In the genomic region with DNA sequence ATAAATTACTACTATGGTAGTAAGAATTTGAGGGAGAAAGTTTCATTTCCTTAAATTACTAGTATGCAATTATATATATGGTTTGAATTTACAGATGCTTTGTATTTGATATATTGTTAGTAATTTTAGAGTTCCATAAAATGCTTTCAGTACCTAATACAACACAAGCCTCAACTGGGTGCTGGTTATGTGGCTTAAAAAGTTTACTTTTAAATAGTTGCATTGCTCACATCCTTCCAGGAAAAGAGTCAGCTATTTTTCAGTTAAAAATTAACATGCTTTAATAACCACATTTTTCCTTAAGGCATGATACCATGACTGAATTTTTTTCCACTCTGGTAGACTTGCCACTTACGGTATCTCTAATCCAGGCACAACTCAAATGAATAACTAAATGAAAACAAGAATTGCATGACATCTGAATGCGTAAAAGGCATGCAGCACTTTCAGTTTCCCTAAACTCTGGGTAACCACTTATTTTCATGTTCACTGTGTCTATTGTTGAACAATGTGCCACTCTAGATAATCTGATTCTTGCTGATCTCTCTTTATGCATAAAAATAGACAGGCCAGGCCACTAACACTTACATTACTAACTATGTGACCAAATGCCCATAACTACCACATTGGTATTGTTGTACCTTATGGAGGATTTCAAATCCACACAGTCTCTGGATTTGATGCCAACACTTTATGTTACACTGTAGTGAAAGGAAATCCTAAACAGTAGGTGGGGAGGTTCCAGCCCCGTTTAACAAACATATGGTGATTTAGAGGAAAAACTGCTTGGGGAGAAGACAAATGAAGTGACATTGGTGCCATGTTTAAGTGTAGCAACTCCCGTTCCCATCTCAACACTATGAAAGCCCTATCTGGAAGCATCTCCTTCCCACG, we compare ENCODE assay signal across 8 cellular contexts. TPM values are rescaled to one million over a fixed set of nuclear protein-coding genes. Genes with fewer than 3 reads are reported as not detected.
DNase-seq lines count a peak whose midpoint lies in the region; ATAC-seq and TF ChIP-seq lines count a peak whose summit lies in the region.

No MANE protein-coding gene starts in this region.

- 33 to 50% methylated on average over 5 of the region's 5 CpGs for WGBS in upper lobe of left lung, 2 donors

- H3K4me3 ChIP-seq in upper lobe of left lung: no peak overlapping the region

- TF ChIP-seq POLR2A in upper lobe of left lung (IDR thresholded peaks at IDR 0.05): no peak

- H3K4me1 Mint-ChIP-seq in activated naive CD4-positive, alpha-beta T cell treated with anti-CD3 and anti-CD28 coated beads, Interleukin-2, amount 10 ng/mL, durations not matched to agents 7 days and 5 days: peaks cover 18% of the 10 kb centered on the region
- H3K4me1 Mint-ChIP-seq in activated T-helper 17 cell treated with anti-CD3 and anti-CD28 coated beads, Interleukin-2, amount 50 U/mL, for 72 hours: peaks cover 8% of the 10 kb centered on the region
- peaks cover 0 to 2% of the 10 kb centered on the region in 2 donors for H3K4me1 Mint-ChIP-seq in effector memory CD8-positive, alpha-beta T cell (ENCODE audit: low read depth in 2 of 2)

- no peak for TF ChIP-seq CTCF in upper lobe of left lung (IDR thresholded peaks at IDR 0.05)

- no peak overlapping the region for H3K27ac ChIP-seq in upper lobe of left lung

- no peaks in the 10 kb centered on the region for H3K9me3 ChIP-seq in upper lobe of left lung

- CTCF ChIA-PET in activated naive CD4-positive, alpha-beta T cell treated with anti-CD3 and anti-CD28 coated beads, Interleukin-2, amount 10 ng/mL, durations not matched to agents 7 days and 5 days (lab: Charles Lee): no interaction called here

- peak overlapping the region; percentile 7 for H3K4me3 Mint-ChIP-seq in activated naive CD4-positive, alpha-beta T cell treated with anti-CD3 and anti-CD28 coated beads, Interleukin-2, amount 10 ng/mL, durations not matched to agents 7 days and 5 days
- peak overlapping the region; percentile 69 for H3K4me3 Mint-ChIP-seq in activated T-helper 17 cell treated with anti-CD3 and anti-CD28 coated beads, Interleukin-2, amount 50 U/mL, for 72 hours
- no peak overlapping the region for H3K4me3 Mint-ChIP-seq in effector memory CD8-positive, alpha-beta T cell

- no peaks in the 10 kb centered on the region for H3K27me3 ChIP-seq in upper lobe of left lung

- no peak for DNase-seq in activated naive CD4-positive, alpha-beta T cell treated with anti-CD3 and anti-CD28 coated beads, Interleukin-2, amount 10 ng/mL, durations not matched to agents 7 days and 5 days
- no peak for DNase-seq in activated naive CD4-positive, alpha-beta T cell treated with Interleukin-2 at 50 U/mL for 16 hours
- no peak for DNase-seq in stimulated activated naive CD8-positive, alpha-beta T cell treated with anti-CD3 and anti-CD28 coated beads, Interleukin-15, Interleukin-2, amounts not matched to agents 100 U/mL and 50 U/mL, for 24 hours
- DNase-seq in HuH-7.5 (ENCODE audit: low spot score) (no peak), upper lobe of left lung (no peak)
- no peak for DNase-seq in effector memory CD8-positive, alpha-beta T cell

- H3K36me3 Mint-ChIP-seq in activated naive CD4-positive, alpha-beta T cell treated with anti-CD3 and anti-CD28 coated beads, Interleukin-2, amount 10 ng/mL, durations not matched to agents 7 days and 5 days: no peaks in the 10 kb centered on the region
- H3K36me3 Mint-ChIP-seq in activated T-helper 17 cell treated with anti-CD3 and anti-CD28 coated beads, Interleukin-2, amount 50 U/mL, for 72 hours (ENCODE audit: low read depth): no peaks in the 10 kb centered on the region
- H3K36me3 Mint-ChIP-seq in effector memory CD8-positive, alpha-beta T cell (ENCODE audit: insufficient read depth): no peaks in the 10 kb centered on the region

- no peaks in the 10 kb centered on the region for H3K4me1 ChIP-seq in upper lobe of left lung

- ATAC-seq in HG03060 (IDR thresholded peaks at IDR 0.05; ENCODE audit: low read depth, unreplicated experiment) (peak; percentile 92), upper lobe of left lung (ENCODE audit: low FRiP score in 2 of 2) (no peak)
- ATAC-seq in activated T-helper 17 cell treated with anti-CD3 and anti-CD28 coated beads, Interleukin-2, amount 50 U/mL, for 72 hours (replicated peaks): peak; percentile 91
- ATAC-seq in stimulated activated naive CD8-positive, alpha-beta T cell treated with anti-CD3 and anti-CD28 coated beads, Interleukin-15, Interleukin-2, amounts not matched to agents 100 U/mL and 50 U/mL, for 24 hours: peak; percentile 88
- ATAC-seq in effector memory CD8-positive, alpha-beta T cell (replicated peaks): no peak

- H3K27me3 Mint-ChIP-seq in activated naive CD4-positive, alpha-beta T cell treated with anti-CD3 and anti-CD28 coated beads, Interleukin-2, amount 10 ng/mL, durations not matched to agents 7 days and 5 days: peaks cover 5% of the 10 kb centered on the region
- peaks cover 5% of the 10 kb centered on the region for H3K27me3 Mint-ChIP-seq in activated T-helper 17 cell treated with anti-CD3 and anti-CD28 coated beads, Interleukin-2, amount 50 U/mL, for 72 hours
- peaks cover 17 to 37% of the 10 kb centered on the region in 2 donors for H3K27me3 Mint-ChIP-seq in effector memory CD8-positive, alpha-beta T cell

- peak overlapping the region; percentile 39 for H3K27ac Mint-ChIP-seq in activated naive CD4-positive, alpha-beta T cell treated with anti-CD3 and anti-CD28 coated beads, Interleukin-2, amount 10 ng/mL, durations not matched to agents 7 days and 5 days
- peak overlapping the region; percentile 86 for H3K27ac Mint-ChIP-seq in activated T-helper 17 cell treated with anti-CD3 and anti-CD28 coated beads, Interleukin-2, amount 50 U/mL, for 72 hours
- H3K27ac Mint-ChIP-seq in effector memory CD8-positive, alpha-beta T cell: no peak overlapping the region

- TF ChIP-seq EP300 in upper lobe of left lung (IDR thresholded peaks at IDR 0.05): no peak

- no peaks in the 10 kb centered on the region for H3K9me3 Mint-ChIP-seq in activated naive CD4-positive, alpha-beta T cell treated with anti-CD3 and anti-CD28 coated beads, Interleukin-2, amount 10 ng/mL, durations not matched to agents 7 days and 5 days
- H3K9me3 Mint-ChIP-seq in activated T-helper 17 cell treated with anti-CD3 and anti-CD28 coated beads, Interleukin-2, amount 50 U/mL, for 72 hours: no peaks in the 10 kb centered on the region
- no peaks in the 10 kb centered on the region for H3K9me3 Mint-ChIP-seq in effector memory CD8-positive, alpha-beta T cell

- H3K36me3 ChIP-seq in upper lobe of left lung: no peaks in the 10 kb centered on the region

RNA-seq across cellular contexts. Expression of a gene that starts 35.5 kb away (rescaled TPM):
- 10 to 100 TPM; 23.8 to 35.8 TPM for total RNA-seq in activated T-helper 17 cell treated with anti-CD3 and anti-CD28 coated beads, Interleukin-2, amount 50 U/mL, for 72 hours
- total RNA-seq in upper lobe of left lung: 100 to 1,000 TPM in 1 of 6 donors, 10 to 100 TPM in 5; 38.8 to 118 (median 65.8) TPM

Comparison
In these comparisons a context has a peak if more than half of its experiments do, and no peak if none do; other contexts are left out.
1. H3K27ac Mint-ChIP-seq: peak in activated naive CD4-positive, alpha-beta T cell treated with anti-CD3 and anti-CD28 coated beads, Interleukin-2, amount 10 ng/mL, durations not matched to agents 7 days and 5 days (single experiment) and activated T-helper 17 cell treated with anti-CD3 and anti-CD28 coated beads, Interleukin-2, amount 50 U/mL, for 72 hours (single experiment); none in effector memory CD8-positive, alpha-beta T cell (0 of 2).
2. H3K4me3 Mint-ChIP-seq: peak in activated naive CD4-positive, alpha-beta T cell treated with anti-CD3 and anti-CD28 coated beads, Interleukin-2, amount 10 ng/mL, durations not matched to agents 7 days and 5 days (single experiment) and activated T-helper 17 cell treated with anti-CD3 and anti-CD28 coated beads, Interleukin-2, amount 50 U/mL, for 72 hours (single experiment); none in effector memory CD8-positive, alpha-beta T cell (0 of 2).
3. ATAC-seq: peak in HG03060 (single experiment), activated T-helper 17 cell treated with anti-CD3 and anti-CD28 coated beads, Interleukin-2, amount 50 U/mL, for 72 hours (single experiment) and stimulated activated naive CD8-positive, alpha-beta T cell treated with anti-CD3 and anti-CD28 coated beads, Interleukin-15, Interleukin-2, amounts not matched to agents 100 U/mL and 50 U/mL, for 24 hours (single experiment); none in upper lobe of left lung (0 of 2) and effector memory CD8-positive, alpha-beta T cell (single experiment).